ENCODE assay signal across 1 cellular context in genomic region chr16:87490091-87490798, GRCh38.
TF ChIP-seq lines count a peak whose summit lies in the region.

No MANE protein-coding gene starts in this region.

TF ChIP-seq in HepG2, 621 proteins besides CTCF, POLR2A, EP300 and RAD21 (continued from another document):
- TF ChIP-seq ASH2L (IDR thresholded peaks at IDR 0.05; ENCODE audit: insufficient read length, low read depth, low read length): peak; percentile 29
- TF ChIP-seq KAT7 (CRISPR knock-in tag; IDR thresholded peaks at IDR 0.05; ENCODE audit: borderline replicate concordance): no peak
- no peak for TF ChIP-seq ZNF225 (CRISPR knock-in tag; IDR thresholded peaks at IDR 0.05)
- no peak for TF ChIP-seq ZIK1 (CRISPR knock-in tag; IDR thresholded peaks at IDR 0.05; ENCODE audit: borderline replicate concordance, low read depth)
- no peak for TF ChIP-seq NR2F1 (CRISPR knock-in tag; IDR thresholded peaks at IDR 0.05)
- TF ChIP-seq, protein P1, sequence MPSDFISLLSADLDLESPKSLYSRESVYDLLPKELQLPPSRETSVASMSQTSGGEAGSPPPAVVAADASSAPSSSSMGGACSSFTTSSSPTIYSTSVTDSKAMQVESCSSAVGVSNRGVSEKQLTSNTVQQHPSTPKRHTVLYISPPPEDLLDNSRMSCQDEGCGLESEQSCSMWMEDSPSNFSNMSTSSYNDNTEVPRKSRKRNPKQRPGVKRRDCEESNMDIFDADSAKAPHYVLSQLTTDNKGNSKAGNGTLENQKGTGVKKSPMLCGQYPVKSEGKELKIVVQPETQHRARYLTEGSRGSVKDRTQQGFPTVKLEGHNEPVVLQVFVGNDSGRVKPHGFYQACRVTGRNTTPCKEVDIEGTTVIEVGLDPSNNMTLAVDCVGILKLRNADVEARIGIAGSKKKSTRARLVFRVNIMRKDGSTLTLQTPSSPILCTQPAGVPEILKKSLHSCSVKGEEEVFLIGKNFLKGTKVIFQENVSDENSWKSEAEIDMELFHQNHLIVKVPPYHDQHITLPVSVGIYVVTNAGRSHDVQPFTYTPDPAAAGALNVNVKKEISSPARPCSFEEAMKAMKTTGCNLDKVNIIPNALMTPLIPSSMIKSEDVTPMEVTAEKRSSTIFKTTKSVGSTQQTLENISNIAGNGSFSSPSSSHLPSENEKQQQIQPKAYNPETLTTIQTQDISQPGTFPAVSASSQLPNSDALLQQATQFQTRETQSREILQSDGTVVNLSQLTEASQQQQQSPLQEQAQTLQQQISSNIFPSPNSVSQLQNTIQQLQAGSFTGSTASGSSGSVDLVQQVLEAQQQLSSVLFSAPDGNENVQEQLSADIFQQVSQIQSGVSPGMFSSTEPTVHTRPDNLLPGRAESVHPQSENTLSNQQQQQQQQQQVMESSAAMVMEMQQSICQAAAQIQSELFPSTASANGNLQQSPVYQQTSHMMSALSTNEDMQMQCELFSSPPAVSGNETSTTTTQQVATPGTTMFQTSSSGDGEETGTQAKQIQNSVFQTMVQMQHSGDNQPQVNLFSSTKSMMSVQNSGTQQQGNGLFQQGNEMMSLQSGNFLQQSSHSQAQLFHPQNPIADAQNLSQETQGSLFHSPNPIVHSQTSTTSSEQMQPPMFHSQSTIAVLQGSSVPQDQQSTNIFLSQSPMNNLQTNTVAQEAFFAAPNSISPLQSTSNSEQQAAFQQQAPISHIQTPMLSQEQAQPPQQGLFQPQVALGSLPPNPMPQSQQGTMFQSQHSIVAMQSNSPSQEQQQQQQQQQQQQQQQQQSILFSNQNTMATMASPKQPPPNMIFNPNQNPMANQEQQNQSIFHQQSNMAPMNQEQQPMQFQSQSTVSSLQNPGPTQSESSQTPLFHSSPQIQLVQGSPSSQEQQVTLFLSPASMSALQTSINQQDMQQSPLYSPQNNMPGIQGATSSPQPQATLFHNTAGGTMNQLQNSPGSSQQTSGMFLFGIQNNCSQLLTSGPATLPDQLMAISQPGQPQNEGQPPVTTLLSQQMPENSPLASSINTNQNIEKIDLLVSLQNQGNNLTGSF (CRISPR knock-in tag; IDR thresholded peaks at IDR 0.05): no peak
- no peak for TF ChIP-seq NCOA1 (CRISPR knock-in tag; IDR thresholded peaks at IDR 0.05)
- no peak for TF ChIP-seq ZKSCAN8 (CRISPR knock-in tag; IDR thresholded peaks at IDR 0.05; ENCODE audit: borderline replicate concordance)
- no peak for TF ChIP-seq EHMT2 (IDR thresholded peaks at IDR 0.05; ENCODE audit: borderline replicate concordance, low read depth, low read length)
- TF ChIP-seq RBAK (CRISPR knock-in tag; IDR thresholded peaks at IDR 0.05): no peak
- TF ChIP-seq TEAD3 (CRISPR knock-in tag; optimal IDR thresholded peaks at IDR 0.05; ENCODE audit: borderline replicate concordance): peak; percentile 11
- TF ChIP-seq, protein P2, sequence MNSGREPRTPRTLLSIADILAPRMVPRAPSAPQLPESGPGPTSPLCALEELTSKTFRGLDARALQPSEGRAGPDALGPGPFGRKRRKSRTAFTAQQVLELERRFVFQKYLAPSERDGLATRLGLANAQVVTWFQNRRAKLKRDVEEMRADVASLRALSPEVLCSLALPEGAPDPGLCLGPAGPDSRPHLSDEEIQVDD (CRISPR knock-in tag; IDR thresholded peaks at IDR 0.05; ENCODE audit: borderline replicate concordance): no peak
- TF ChIP-seq, protein P3, sequence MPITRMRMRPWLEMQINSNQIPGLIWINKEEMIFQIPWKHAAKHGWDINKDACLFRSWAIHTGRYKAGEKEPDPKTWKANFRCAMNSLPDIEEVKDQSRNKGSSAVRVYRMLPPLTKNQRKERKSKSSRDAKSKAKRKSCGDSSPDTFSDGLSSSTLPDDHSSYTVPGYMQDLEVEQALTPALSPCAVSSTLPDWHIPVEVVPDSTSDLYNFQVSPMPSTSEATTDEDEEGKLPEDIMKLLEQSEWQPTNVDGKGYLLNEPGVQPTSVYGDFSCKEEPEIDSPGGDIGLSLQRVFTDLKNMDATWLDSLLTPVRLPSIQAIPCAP (CRISPR knock-in tag; IDR thresholded peaks at IDR 0.05; ENCODE audit: low read depth): no peak
- no peak for TF ChIP-seq ZBTB1 (CRISPR knock-in tag; IDR thresholded peaks at IDR 0.05; ENCODE audit: borderline replicate concordance)
- no peak for TF ChIP-seq YEATS2 (CRISPR knock-in tag; IDR thresholded peaks at IDR 0.05; ENCODE audit: borderline replicate concordance)
- TF ChIP-seq ZNF281 (CRISPR knock-in tag; IDR thresholded peaks at IDR 0.05; ENCODE audit: borderline replicate concordance): no peak
- TF ChIP-seq, protein P4, sequence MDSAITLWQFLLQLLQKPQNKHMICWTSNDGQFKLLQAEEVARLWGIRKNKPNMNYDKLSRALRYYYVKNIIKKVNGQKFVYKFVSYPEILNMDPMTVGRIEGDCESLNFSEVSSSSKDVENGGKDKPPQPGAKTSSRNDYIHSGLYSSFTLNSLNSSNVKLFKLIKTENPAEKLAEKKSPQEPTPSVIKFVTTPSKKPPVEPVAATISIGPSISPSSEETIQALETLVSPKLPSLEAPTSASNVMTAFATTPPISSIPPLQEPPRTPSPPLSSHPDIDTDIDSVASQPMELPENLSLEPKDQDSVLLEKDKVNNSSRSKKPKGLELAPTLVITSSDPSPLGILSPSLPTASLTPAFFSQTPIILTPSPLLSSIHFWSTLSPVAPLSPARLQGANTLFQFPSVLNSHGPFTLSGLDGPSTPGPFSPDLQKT (CRISPR knock-in tag; IDR thresholded peaks at IDR 0.05; ENCODE audit: borderline replicate concordance): no peak
- TF ChIP-seq NKX3-1 (CRISPR knock-in tag; IDR thresholded peaks at IDR 0.05): no peak
